ENCODE assay signal across 20 cellular contexts in genomic region chr14:101114726-101115481, GRCh38.
DNase-seq lines count a peak whose midpoint lies in the region; ATAC-seq and TF ChIP-seq lines count a peak whose summit lies in the region.
"Had no signal": no experiment of that assay in that cellular context is flagged by ENCODE, and none has a peak within 500 bp of the region (broad histone marks: within the 10 kb centered on the region; RNA-seq: fewer than 3 reads in every experiment).

No MANE protein-coding gene starts in this region.

- H3K27me3 Mint-ChIP-seq in neural crest cell (ENCODE audit: low read depth) = no peaks in the 10 kb centered on the region
- H3K27me3 Mint-ChIP-seq: B cell had no signal

- no peaks in the 10 kb centered on the region for H3K4me1 ChIP-seq in right atrium auricular region
- peaks cover 0 to 12% (median 5%) of the 10 kb centered on the region in 9 donors for H3K4me1 ChIP-seq in heart right ventricle
- H3K4me1 ChIP-seq in esophagus muscularis mucosa = no peaks in the 10 kb centered on the region
- no peaks in the 10 kb centered on the region for H3K4me1 ChIP-seq in OCI-LY7 (ENCODE audit: insufficient read depth, low read length, poor library complexity, severe bottlenecking)
- H3K4me1 ChIP-seq: Peyer's patch had no signal

- no peak overlapping the region for H3K4me2 ChIP-seq in OCI-LY7 (ENCODE audit: low read length)
- H3K4me2 ChIP-seq: KMS-11 had no signal

- DNase-seq in right atrium auricular region (ENCODE audit: low spot score) (peak; percentile 43), heart right ventricle (no peak), esophagus muscularis mucosa (ENCODE audit: extremely low spot score) (peak; percentile 83), neural crest cell (ENCODE audit: low read depth, low spot score) (no peak), ureter (ENCODE audit: low spot score) (peak; percentile 29), OCI-LY7 (ENCODE audit: low spot score) (no peak), NCI-H69 (lab: John Stamatoyannopoulos, UW) (no peak)
- no peak for DNase-seq in activated CD4-positive, alpha-beta T cell treated with anti-CD3 and anti-CD28 coated beads, Interleukin-2, amount 50 U/mL, for 1 hour
- DNase-seq: EL, GOT3, NCI-H1092, NCI-H1694, NCI-H2107, NCI-H82, SHP77 treated with DMSO at 0.1 percent for 48 hours had no signal

- peak overlapping the region; percentile 84 for H3K27ac Mint-ChIP-seq in neural crest cell (ENCODE audit: unreplicated experiment)
- H3K27ac Mint-ChIP-seq: B cell; CD8-positive, alpha-beta memory T cell had no signal

- ATAC-seq in heart right ventricle = no peak
- ATAC-seq: HepG2 had no signal

- intact Hi-C loops in heart right ventricle (cut with DNase I) = no loop called here
- intact Hi-C loops in esophagus muscularis mucosa (cut with DNase I) = no loop called here
- intact Hi-C loops in OCI-LY7 (cut with micrococcal nuclease; ENCODE audit: unreplicated experiment) = no loop called here

- H3K27ac ChIP-seq in right atrium auricular region (no peak overlapping the region), heart right ventricle (no peak overlapping the region), esophagus muscularis mucosa (replicated peaks in 1 of 4) (no peak overlapping the region), OCI-LY7 (ENCODE audit: low read depth, low read length, poor library complexity, severe bottlenecking) (no peak overlapping the region)
- H3K27ac ChIP-seq: KMS-11, Peyer's patch had no signal

- no peak for TF ChIP-seq EP300 in esophagus muscularis mucosa (IDR thresholded peaks at IDR 0.05)

- BruUV-seq in OCI-LY7 (replicated peaks; lab: Mats Ljungman, UMichigan) = no TSS peak

- H3K79me2 ChIP-seq in OCI-LY7 (ENCODE audit: insufficient read depth, low read depth, low read length) = no peaks in the 10 kb centered on the region

- peaks cover 31% of the 10 kb centered on the region for H3K4me1 Mint-ChIP-seq in neural crest cell

- H2AFZ ChIP-seq in OCI-LY7 (ENCODE audit: low read length) = no peak overlapping the region

- no peaks in the 10 kb centered on the region for H3K9me2 ChIP-seq in OCI-LY7 (ENCODE audit: insufficient read depth, low read length)

- no peak for TF ChIP-seq POLR2A in esophagus muscularis mucosa (IDR thresholded peaks at IDR 0.05; ENCODE audit: low read depth)

- H3K9me3 Mint-ChIP-seq in neural crest cell = peaks cover 5% of the 10 kb centered on the region
- H3K9me3 Mint-ChIP-seq: CD8-positive, alpha-beta memory T cell had no signal

- H3K4me3 ChIP-seq in right atrium auricular region (no peak overlapping the region), heart right ventricle (no peak overlapping the region), esophagus muscularis mucosa (no peak overlapping the region), OCI-LY7 (ENCODE audit: low read depth, low read length, poor library complexity, severe bottlenecking) (no peak overlapping the region)
- H3K4me3 ChIP-seq: Peyer's patch had no signal

- H3K9me3 ChIP-seq in right atrium auricular region (no peaks in the 10 kb centered on the region), heart right ventricle (no peaks in the 10 kb centered on the region), esophagus muscularis mucosa (no peaks in the 10 kb centered on the region), OCI-LY7 (ENCODE audit: low read length) (no peaks in the 10 kb centered on the region)
- H3K9me3 ChIP-seq: Peyer's patch had no signal

- TF ChIP-seq CTCF in right atrium auricular region (IDR thresholded peaks at IDR 0.05) (no peak), heart right ventricle (IDR thresholded peaks at IDR 0.05) (no peak), esophagus muscularis mucosa (IDR thresholded peaks at IDR 0.05) (no peak), neural crest cell (conservative IDR thresholded peaks at IDR 0.05) (no peak), OCI-LY7 (conservative IDR thresholded peaks at IDR 0.05; ENCODE audit: low read length) (no peak)

- 81 to 87% methylated on average over 18 of the region's 18 CpGs for WGBS in heart right ventricle, 2 donors
- 92% methylated on average over 17 of the region's 18 CpGs for WGBS in esophagus muscularis mucosa

- no peaks in the 10 kb centered on the region for H4K20me1 ChIP-seq in OCI-LY7 (ENCODE audit: insufficient read depth, low read length)

- no peaks in the 10 kb centered on the region for H3K36me3 Mint-ChIP-seq in neural crest cell (ENCODE audit: low read depth)
- H3K36me3 Mint-ChIP-seq: CD8-positive, alpha-beta memory T cell had no signal

- no peak overlapping the region for H3K4me3 Mint-ChIP-seq in neural crest cell
- H3K4me3 Mint-ChIP-seq: B cell; CD8-positive, alpha-beta memory T cell had no signal

- POLR2A ChIA-PET in OCI-LY7 (lab: Charles Lee) = no interaction called here

- H3K36me3 ChIP-seq in right atrium auricular region (no peaks in the 10 kb centered on the region), heart right ventricle (no peaks in the 10 kb centered on the region), esophagus muscularis mucosa (no peaks in the 10 kb centered on the region), OCI-LY7 (ENCODE audit: insufficient read depth, low read length) (no peaks in the 10 kb centered on the region)
- H3K36me3 ChIP-seq: Peyer's patch had no signal

- CTCF ChIA-PET in OCI-LY7 (lab: Charles Lee; ENCODE audit: unreplicated experiment) = interaction anchor here (0.6 kb wide), 1 partner anchor 946 kb away, joined by 3 read pairs; no protein-coding TSS in a partner anchor

- no peaks in the 10 kb centered on the region for H3K27me3 ChIP-seq in right atrium auricular region
- peaks cover 0 to 17% (median 0%) of the 10 kb centered on the region in 7 donors for H3K27me3 ChIP-seq in heart right ventricle
- H3K27me3 ChIP-seq in esophagus muscularis mucosa = peaks cover 0 to 7% (median 0%) of the 10 kb centered on the region in 4 donors
- H3K27me3 ChIP-seq: Peyer's patch had no signal

Comparison
In these comparisons a context has a peak if more than half of its experiments do, and no peak if none do; other contexts are left out.
1. DNase-seq: peak in right atrium auricular region (single experiment), esophagus muscularis mucosa (single experiment) and ureter (single experiment); none in heart right ventricle (0 of 2), neural crest cell (single experiment), OCI-LY7 (single experiment), activated CD4-positive, alpha-beta T cell treated with anti-CD3 and anti-CD28 coated beads, Interleukin-2, amount 50 U/mL, for 1 hour (single experiment) and NCI-H69 (single experiment).